Comparison of ENCODE assay signal across 28 cellular contexts in the genomic region with DNA sequence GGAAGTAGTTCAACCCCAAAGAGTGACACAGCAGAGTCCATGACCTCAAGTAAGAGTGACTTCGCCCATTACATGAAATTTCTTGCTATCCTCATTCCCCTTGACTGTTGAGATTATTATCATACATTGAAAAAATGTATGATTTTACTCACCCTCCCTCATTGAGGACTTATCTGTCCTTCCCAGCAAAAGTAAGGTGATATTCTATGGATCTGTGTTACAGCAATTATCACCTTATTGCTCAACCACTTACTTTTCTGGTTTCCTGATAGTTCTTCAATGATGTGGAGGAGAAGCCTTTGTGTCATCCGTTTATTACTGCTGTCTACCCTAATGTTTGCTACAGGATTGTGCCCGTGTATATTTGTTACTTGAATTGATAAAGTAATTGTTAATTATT.
"Had no signal": no experiment of that assay in that cellular context is flagged by ENCODE, and none has a peak within 500 bp of the region (broad histone marks: within the 10 kb centered on the region; RNA-seq: fewer than 3 reads in every experiment).

No MANE protein-coding gene starts in this region.

- DNase-seq: activated CD4-positive, alpha-beta T cell treated with anti-CD3 and anti-CD28 coated beads, Interleukin-2, amount 10 ng/mL, durations not matched to agents 24 days and 14 days; activated CD4-positive, alpha-beta T cell treated with anti-CD3 and anti-CD28 coated beads, Interleukin-2, amount 50 U/mL, for 48 hours; activated CD8-positive, alpha-beta T cell treated with anti-CD3 and anti-CD28 coated beads, Interleukin-2, amount 10 ng/mL, durations not matched to agents 7 days and 5 days; activated gamma-delta T cell; activated naive CD4-positive, alpha-beta T cell treated with Interleukin-2 at 50 U/mL for 16 hours; activated naive CD8-positive, alpha-beta T cell treated with anti-CD3 and anti-CD28 coated beads, Interleukin-2, amount 10 ng/mL, durations not matched to agents 7 days and 5 days; activated T-cell treated with anti-CD3 and anti-CD28 coated beads, Interleukin-2, amount 50 U/mL, for 24 hours; amygdala; colonic mucosa; Karpas-422; KBM-7; MV-4-11; NCI-H1092; NCI-H1436 treated with DMSO at 0.1 percent for 48 hours; NCI-H1694 treated with DMSO at 0.1 percent for 48 hours; NCI-H2029; NCI-H2107; NCI-H2171 treated with DMSO at 0.1 percent for 48 hours; NCI-H2227 treated with DMSO at 0.1 percent for 48 hours; NCI-H446; NCI-H510A treated with DMSO at 0.1 percent for 48 hours; NCI-H526 treated with DMSO at 0.1 percent for 48 hours; SHP77; SJCRH30 had no signal

- H3K4me3 ChIP-seq: ascending aorta, cardiac muscle cell, colonic mucosa, SJCRH30, SK-N-MC had no signal

- ATAC-seq: activated CD8-positive, alpha-beta T cell treated with anti-CD3 and anti-CD28 coated beads, Interleukin-2, amount 10 ng/mL, durations not matched to agents 7 days and 5 days; Panc1 had no signal
